Comparison of ENCODE assay signal across 15 cellular contexts in genomic region chr7:118094044-118094443, GRCh38.
A peak's percentile ranks its signal among the peaks of the same experiment; 100 is the strongest.
DNase-seq lines count a peak whose midpoint lies in the region; ATAC-seq and TF ChIP-seq lines count a peak whose summit lies in the region.
"Had no signal": no experiment of that assay in that cellular context is flagged by ENCODE, and none has a peak within 500 bp of the region (broad histone marks: within the 10 kb centered on the region; RNA-seq: fewer than 3 reads in every experiment).

No MANE protein-coding gene starts in this region.

- DNase-seq in NCI-H1417 (lab: John Stamatoyannopoulos, UW): peak in 2 of 3 experiments; percentile 45 to 76
- DNase-seq in NCI-H1417 treated with DMSO at 0.1 percent for 48 hours (lab: John Stamatoyannopoulos, UW): no peak
- peak; percentile 55 for DNase-seq in DMS53 (lab: John Stamatoyannopoulos, UW)
- peak; percentile 65 for DNase-seq in PC-3
- no peak for DNase-seq in left colon
- DNase-seq in cerebellum (ENCODE audit: low spot score): no peak
- DNase-seq: CD8-positive, alpha-beta T cell; COR-L47; DMS153; GM23248; IMR-90 had no signal

- TF ChIP-seq CTCF in PC-3 (conservative IDR thresholded peaks at IDR 0.05; ENCODE audit: low read depth, low read length): no peak

- H3K79me2 ChIP-seq in PC-3 (ENCODE audit: low read length): no peaks in the 10 kb centered on the region

- intact Hi-C loops in PC-3 (cut with micrococcal nuclease) (no loop called here), left colon (cut with DNase I, micrococcal nuclease) (no loop called here)

- no peaks in the 10 kb centered on the region for H4K20me1 ChIP-seq in PC-3 (ENCODE audit: low read length)

- H3K4me1 ChIP-seq in PC-3 (ENCODE audit: insufficient read depth, low read length): peaks cover 6% of the 10 kb centered on the region; the same call in 1 of the 2 replicates

- CTCF ChIA-PET in PC-3 (lab: Charles Lee): no interaction called here

- no TSS peak for BruUV-seq in PC-3 (replicated peaks; lab: Mats Ljungman, UMichigan)

- H3F3A ChIP-seq in PC-3 (ENCODE audit: low read length, unreplicated experiment): no peaks in the 10 kb centered on the region

- POLR2A ChIA-PET in PC-3 (lab: Charles Lee; ENCODE audit: unreplicated experiment): no interaction called here

- ATAC-seq in PC-3: peak; percentile 49
- peak; percentile 86 for ATAC-seq in left colon
- no peak for ATAC-seq in GM21528 (IDR thresholded peaks at IDR 0.05; ENCODE audit: low FRiP score, unreplicated experiment)
- no peak for ATAC-seq in GM18505 (IDR thresholded peaks at IDR 0.05; ENCODE audit: unreplicated experiment)
- ATAC-seq: CD8-positive, alpha-beta T cell; HCT116 had no signal

- no peak for TF ChIP-seq POLR2A in GM18505 (IDR thresholded peaks at IDR 0.05; ENCODE audit: borderline replicate concordance, extremely low read depth, insufficient read depth, insufficient read length)

- H2AFZ ChIP-seq in PC-3 (ENCODE audit: low read length): no peak overlapping the region
- H2AFZ ChIP-seq: GM23248 had no signal

- no peaks in the 10 kb centered on the region for H3K36me3 ChIP-seq in PC-3 (ENCODE audit: low read depth, low read length)

- H3K4me3 ChIP-seq in PC-3 (ENCODE audit: low read length): no peak overlapping the region
- H3K4me3 ChIP-seq: GM23248 had no signal

- no peaks in the 10 kb centered on the region; the same call in 1 of the 2 replicates for H3K9me2 ChIP-seq in PC-3 (replicated peaks; ENCODE audit: low read length)

- H3K9me3 ChIP-seq in PC-3 (ENCODE audit: low read length): no peaks in the 10 kb centered on the region

- H3K27ac ChIP-seq in PC-3 (ENCODE audit: low read length): no peak overlapping the region
- H3K27ac ChIP-seq: 22Rv1, GM23248 had no signal

- H3K27me3 ChIP-seq in PC-3 (ENCODE audit: low read length): no peaks in the 10 kb centered on the region

- no peak overlapping the region for H3K9ac ChIP-seq in PC-3 (ENCODE audit: low read length)
- H3K9ac ChIP-seq: GM23248 had no signal

- no peak overlapping the region for H3K4me2 ChIP-seq in PC-3 (ENCODE audit: low read length)

Comparison
In these comparisons a context has a peak if more than half of its experiments do, and no peak if none do; other contexts are left out.
1. DNase-seq: peak in NCI-H1417 (2 of 3), DMS53 (single experiment) and PC-3 (single experiment); none in NCI-H1417 treated with DMSO at 0.1 percent for 48 hours (single experiment), left colon (0 of 2) and cerebellum (single experiment).
2. ATAC-seq: peak in PC-3 (single experiment) and left colon (single experiment); none in GM21528 (single experiment) and GM18505 (single experiment).